ENCODE assay signal across 14 cellular contexts in the genomic region with DNA sequence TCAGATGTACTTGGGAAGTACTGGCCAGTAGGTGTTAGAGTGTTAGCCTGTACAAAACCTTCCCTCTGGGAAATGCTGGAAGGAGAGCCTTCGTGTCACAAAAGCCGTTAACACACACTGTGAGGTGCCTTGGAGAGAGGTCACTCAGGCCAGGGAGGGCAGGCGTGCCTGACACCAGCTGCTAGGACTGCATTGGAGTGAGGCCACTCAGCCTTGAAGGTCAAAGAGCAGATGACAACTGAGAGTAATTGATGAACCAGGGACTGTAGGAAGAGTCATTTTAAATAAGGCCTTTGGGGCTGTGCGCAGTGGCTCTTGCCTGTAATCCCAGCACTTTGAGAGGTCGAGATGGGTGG. TPM values are rescaled to one million over a fixed set of nuclear protein-coding genes. Genes with fewer than 3 reads are reported as not detected.
DNase-seq lines count a peak whose midpoint lies in the region; ATAC-seq, FAIRE-seq and TF ChIP-seq lines count a peak whose summit lies in the region.
"Had no signal": no experiment of that assay in that cellular context is flagged by ENCODE, and none has a peak within 500 bp of the region (broad histone marks: within the 10 kb centered on the region; RNA-seq: fewer than 3 reads in every experiment).

No MANE protein-coding gene starts in this region.

- in situ Hi-C loops in GM23248 (cut with MboI) = no loop called here

- peak overlapping the region; percentile 96 for H3K27ac Mint-ChIP-seq in glutamatergic neuron (ENCODE audit: unreplicated experiment)
- H3K27ac Mint-ChIP-seq in activated T-cell treated with anti-CD3 and anti-CD28 coated beads, Interleukin-2, amount 50 U/mL, for 72 hours = no peak overlapping the region
- H3K27ac Mint-ChIP-seq: CD4-positive, CD25-positive, alpha-beta regulatory T cell; stimulated activated naive B cell treated with anti-CD40 and anti-IgM and Interleukin-4, amounts not matched to agents 10 μg/mL and 1 μg/mL and 100 μg/mL, for 72 hours had no signal

- no peak overlapping the region for H2AFZ ChIP-seq in GM23248

- H3K4me3 ChIP-seq in GM23248 = peak overlapping the region; percentile 27; the same call in 1 of the 2 replicates
- H3K4me3 ChIP-seq in sigmoid colon = no peak overlapping the region
- H3K4me3 ChIP-seq in foreskin fibroblast (ENCODE audit: low read depth in 1 of 2, low read length in 2 of 2) = no peak overlapping the region
- H3K4me3 ChIP-seq: Peyer's patch had no signal

- H3K27me3 Mint-ChIP-seq in glutamatergic neuron (ENCODE audit: unreplicated experiment) = peaks cover 12% of the 10 kb centered on the region
- peaks cover 6% of the 10 kb centered on the region for H3K27me3 Mint-ChIP-seq in activated T-cell treated with anti-CD3 and anti-CD28 coated beads, Interleukin-2, amount 50 U/mL, for 72 hours (ENCODE audit: low read depth)

- peaks cover 98% of the 10 kb centered on the region for H3K79me2 ChIP-seq in GM23248 (ENCODE audit: insufficient read depth)

- DNase-seq in GM23248 (no peak), glutamatergic neuron (peak; percentile 84), sigmoid colon (no peak), foreskin fibroblast (no peak), frontal cortex (ENCODE audit: low spot score in 2 of 2) (no peak)
- DNase-seq in activated T-cell treated with anti-CD3 and anti-CD28 coated beads, Interleukin-2, amount 50 U/mL, for 72 hours = no peak
- DNase-seq in stimulated activated CD4-positive, alpha-beta T cell treated with anti-CD3 and anti-CD28 coated beads, Interleukin-15, amount 100 ng/mL, for 24 hours = no peak
- DNase-seq: CD4-positive, CD25-positive, alpha-beta regulatory T cell; stimulated activated CD4-positive, alpha-beta T cell treated with anti-CD3 and anti-CD28 coated beads, Interleukin-1b, Interleukin-23, amount 100 ng/mL, for 48 hours; stimulated activated naive B cell treated with anti-CD40 and anti-IgM and Interleukin-4, amounts not matched to agents 10 μg/mL and 1 μg/mL and 100 μg/mL, for 72 hours had no signal

- no peaks in the 10 kb centered on the region for H3K36me3 Mint-ChIP-seq in glutamatergic neuron (ENCODE audit: unreplicated experiment)
- no peaks in the 10 kb centered on the region for H3K36me3 Mint-ChIP-seq in activated T-cell treated with anti-CD3 and anti-CD28 coated beads, Interleukin-2, amount 50 U/mL, for 72 hours (ENCODE audit: insufficient read depth in 2 of 2)
- H3K36me3 Mint-ChIP-seq: CD4-positive, CD25-positive, alpha-beta regulatory T cell had no signal

- peak overlapping the region; percentile 78 for H3K9ac ChIP-seq in GM23248

- TF ChIP-seq EP300 in sigmoid colon (IDR thresholded peaks at IDR 0.05) = no peak

- peak; percentile 1; the same call in 1 of the 3 replicates for ATAC-seq in SK-N-SH treated with all-trans-retinoic acid at 6 μM for 48 hours
- no peak for ATAC-seq in activated T-cell treated with anti-CD3 and anti-CD28 coated beads, Interleukin-2, amount 50 U/mL, for 72 hours (replicated peaks in 1 of 2)
- ATAC-seq: stimulated activated naive B cell treated with anti-CD40 and anti-IgM and Interleukin-4, amounts not matched to agents 10 μg/mL and 1 μg/mL and 100 μg/mL, for 72 hours had no signal

- no peaks in the 10 kb centered on the region for H4K20me1 ChIP-seq in GM23248 (ENCODE audit: insufficient read depth)

- FAIRE-seq in frontal cortex (lab: Jason Lieb, UNC) = no peak
- FAIRE-seq: islet of Langerhans had no signal

- H3K4me1 ChIP-seq in GM23248 (ENCODE audit: insufficient read depth) (peaks cover 70% of the 10 kb centered on the region), sigmoid colon (peaks cover 0 to 53% (median 41%) of the 10 kb centered on the region in 4 donors)

- H3F3A ChIP-seq in GM23248 (ENCODE audit: insufficient read depth) = peaks cover 76% of the 10 kb centered on the region

- TF ChIP-seq CTCF in glutamatergic neuron (IDR thresholded peaks at IDR 0.05; ENCODE audit: partially characterized antibody, unreplicated experiment) (no peak), sigmoid colon (IDR thresholded peaks at IDR 0.05) (no peak), foreskin fibroblast (IDR thresholded peaks at IDR 0.05; ENCODE audit: low read depth, low read length) (no peak)

- H3K27me3 ChIP-seq in GM23248 (replicated peaks; ENCODE audit: insufficient read depth) = no peaks in the 10 kb centered on the region
- no peaks in the 10 kb centered on the region for H3K27me3 ChIP-seq in sigmoid colon
- H3K27me3 ChIP-seq: Peyer's patch had no signal

- H3K9me3 ChIP-seq in GM23248 (ENCODE audit: low read depth) (no peaks in the 10 kb centered on the region), sigmoid colon (no peaks in the 10 kb centered on the region)
- H3K9me3 ChIP-seq: Peyer's patch had no signal

- peak overlapping the region; percentile 58 for H3K4me2 ChIP-seq in GM23248 (ENCODE audit: unreplicated experiment)

- intact Hi-C loops in sigmoid colon (cut with DNase I) = no loop called here

- H3K9me3 Mint-ChIP-seq in glutamatergic neuron (ENCODE audit: unreplicated experiment) = peaks cover 17% of the 10 kb centered on the region
- no peaks in the 10 kb centered on the region for H3K9me3 Mint-ChIP-seq in activated T-cell treated with anti-CD3 and anti-CD28 coated beads, Interleukin-2, amount 50 U/mL, for 72 hours
- H3K9me3 Mint-ChIP-seq: CD4-positive, CD25-positive, alpha-beta regulatory T cell; stimulated activated naive B cell treated with anti-CD40 and anti-IgM and Interleukin-4, amounts not matched to agents 10 μg/mL and 1 μg/mL and 100 μg/mL, for 72 hours had no signal

- 37 to 41% methylated on average over 5 of the region's 5 CpGs for WGBS in GM23248 (ENCODE audit: low coverage in 1 of 2, low lambda C conversion rate in 2 of 2, missing lambda C conversion rate in 2 of 2), 2 experiments
- WGBS in sigmoid colon, 2 donors = 91 to 92% methylated on average over 5 of the region's 5 CpGs

- H3K4me1 Mint-ChIP-seq in glutamatergic neuron (ENCODE audit: low read depth, unreplicated experiment) = peaks cover 62% of the 10 kb centered on the region
- no peaks in the 10 kb centered on the region for H3K4me1 Mint-ChIP-seq in activated T-cell treated with anti-CD3 and anti-CD28 coated beads, Interleukin-2, amount 50 U/mL, for 72 hours (ENCODE audit: low read depth)
- H3K4me1 Mint-ChIP-seq: CD4-positive, CD25-positive, alpha-beta regulatory T cell; stimulated activated naive B cell treated with anti-CD40 and anti-IgM and Interleukin-4, amounts not matched to agents 10 μg/mL and 1 μg/mL and 100 μg/mL, for 72 hours had no signal

- H3K36me3 ChIP-seq in GM23248 (ENCODE audit: low read depth) (no peaks in the 10 kb centered on the region), sigmoid colon (no peaks in the 10 kb centered on the region)
- H3K36me3 ChIP-seq: Peyer's patch had no signal

- H3K27ac ChIP-seq in GM23248 = peak overlapping the region; percentile 95
- H3K27ac ChIP-seq in sigmoid colon = peak overlapping the region in 3 of 4 donors; percentile 34 to 57 (median 39)
- H3K27ac ChIP-seq: VCaP had no signal

- H3K9me2 ChIP-seq in GM23248 (ENCODE audit: insufficient read depth) = no peaks in the 10 kb centered on the region

- peak overlapping the region; percentile 35 for H3K4me3 Mint-ChIP-seq in glutamatergic neuron (ENCODE audit: unreplicated experiment)
- no peak overlapping the region for H3K4me3 Mint-ChIP-seq in activated T-cell treated with anti-CD3 and anti-CD28 coated beads, Interleukin-2, amount 50 U/mL, for 72 hours
- H3K4me3 Mint-ChIP-seq: CD4-positive, CD25-positive, alpha-beta regulatory T cell; stimulated activated naive B cell treated with anti-CD40 and anti-IgM and Interleukin-4, amounts not matched to agents 10 μg/mL and 1 μg/mL and 100 μg/mL, for 72 hours had no signal

- TF ChIP-seq POLR2A in sigmoid colon (IDR thresholded peaks at IDR 0.05) = no peak

TF ChIP-seq in SK-N-SH treated with all-trans-retinoic acid at 6 μM for 48 hours, 23 proteins besides CTCF, POLR2A, EP300 and RAD21:
- TF ChIP-seq ZNF70 (CRISPR knock-in tag; IDR thresholded peaks at IDR 0.05) = no peak
- TF ChIP-seq GLIS3 (CRISPR knock-in tag; IDR thresholded peaks at IDR 0.05) = no peak
- TF ChIP-seq ESRRG (CRISPR knock-in tag; IDR thresholded peaks at IDR 0.05) = no peak
- TF ChIP-seq OSR1 (CRISPR knock-in tag; IDR thresholded peaks at IDR 0.05) = no peak
- TF ChIP-seq ZNF565 (CRISPR knock-in tag; conservative IDR thresholded peaks at IDR 0.05; ENCODE audit: low read depth) = 0 out of 2 replicates have a peak, but pooled peaks have one; percentile 9
- TF ChIP-seq ISL1 (CRISPR knock-in tag; IDR thresholded peaks at IDR 0.05) = no peak
- no peak for TF ChIP-seq ZC3H10 (CRISPR knock-in tag; IDR thresholded peaks at IDR 0.05)

RNA-seq across cellular contexts. Expression of a gene that starts 45.4 kb away (rescaled TPM):
- total RNA-seq in GM23248 (2014; rRNA removed; shearing (Covaris generic)) = 49.6 and 54.1 TPM in 2 replicates
- polyA plus RNA-seq in GM23248 (2016; fragmentation: Nextera tagmentation; extraction: Ambion mirVana) = 8.8 and 10.9 TPM in 2 replicates
- total RNA-seq in glutamatergic neuron (ENCODE audit: unreplicated experiment) = 49.6 TPM
- total RNA-seq in sigmoid colon = 10 to 100 TPM; 22.1 to 56.5 (median 26.5) TPM
- 10 to 100 TPM; 15.1 to 31.7 (median 25.8) TPM for polyA plus RNA-seq in sigmoid colon
- under 1 TPM; 0.10 to 0.42 TPM for total RNA-seq in activated T-cell treated with anti-CD3 and anti-CD28 coated beads, Interleukin-2, amount 50 U/mL, for 72 hours
- total RNA-seq in frontal cortex = 32.2 TPM
- polyA plus RNA-seq: CD4-positive, CD25-positive, alpha-beta regulatory T cell had no signal

Comparison
In these comparisons a context has a peak if more than half of its experiments do, and no peak if none do; other contexts are left out.
1. RNA of a gene that starts 45.4 kb away (total RNA-seq): 49.6 TPM in glutamatergic neuron (single experiment), 49.6 to 54.1 TPM in GM23248, 32.2 TPM in frontal cortex (single experiment) and 22.1 to 56.5 TPM in sigmoid colon; 0.10 to 0.42 TPM in activated T-cell treated with anti-CD3 and anti-CD28 coated beads, Interleukin-2, amount 50 U/mL, for 72 hours; every median in the first group is over 10 times any median in the second.